ENCODE assay signal across 1 cellular context in the genomic region with DNA sequence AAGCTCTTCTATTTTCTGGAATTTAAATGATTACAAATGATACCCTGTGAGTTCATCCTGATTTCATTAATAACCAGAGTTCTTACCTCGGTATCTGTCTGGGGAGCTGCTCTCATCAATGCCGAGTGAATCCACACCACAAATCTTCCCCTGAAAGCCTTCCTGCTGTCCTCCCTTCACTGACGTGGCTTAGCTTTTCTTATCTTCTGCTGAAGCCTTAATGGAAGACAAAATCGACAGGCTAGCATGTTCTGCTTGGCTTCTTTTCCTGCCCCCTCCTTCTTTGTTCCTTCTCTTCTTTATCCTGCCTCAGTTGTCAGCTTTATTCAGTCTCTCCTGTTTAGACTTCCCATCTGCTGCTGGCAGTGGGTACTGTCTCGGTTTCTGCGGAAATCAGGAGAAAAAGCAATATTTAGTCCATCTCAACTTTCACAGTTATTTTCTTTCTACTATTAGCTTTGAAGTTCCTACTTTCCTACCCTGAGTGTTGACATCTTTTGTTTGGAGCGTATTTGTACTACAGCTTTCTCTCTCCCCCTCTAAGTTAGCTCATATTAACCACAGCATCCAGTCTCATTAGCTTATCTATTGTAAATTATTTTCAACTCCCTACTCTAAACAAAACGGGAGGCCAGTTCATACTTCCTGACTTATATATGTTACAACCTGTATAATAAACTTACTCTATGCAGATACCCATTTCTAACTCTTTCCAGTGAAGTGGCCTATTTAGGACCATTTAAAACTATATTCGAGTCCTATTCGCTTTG.
TF ChIP-seq lines count a peak whose summit lies in the region.

No MANE protein-coding gene starts in this region.

TF ChIP-seq in IMR-90, 13 proteins besides CTCF, POLR2A, EP300 and RAD21 (continued from another document):
- no peak for TF ChIP-seq RFX5 (IDR thresholded peaks at IDR 0.05; ENCODE audit: low read depth, low read length)
- TF ChIP-seq MXI1 (IDR thresholded peaks at IDR 0.05; ENCODE audit: borderline replicate concordance, low read depth, low read length) = no peak
- TF ChIP-seq CEBPB (IDR thresholded peaks at IDR 0.05; ENCODE audit: low read depth, low read length) = no peak
- TF ChIP-seq, protein P1, sequence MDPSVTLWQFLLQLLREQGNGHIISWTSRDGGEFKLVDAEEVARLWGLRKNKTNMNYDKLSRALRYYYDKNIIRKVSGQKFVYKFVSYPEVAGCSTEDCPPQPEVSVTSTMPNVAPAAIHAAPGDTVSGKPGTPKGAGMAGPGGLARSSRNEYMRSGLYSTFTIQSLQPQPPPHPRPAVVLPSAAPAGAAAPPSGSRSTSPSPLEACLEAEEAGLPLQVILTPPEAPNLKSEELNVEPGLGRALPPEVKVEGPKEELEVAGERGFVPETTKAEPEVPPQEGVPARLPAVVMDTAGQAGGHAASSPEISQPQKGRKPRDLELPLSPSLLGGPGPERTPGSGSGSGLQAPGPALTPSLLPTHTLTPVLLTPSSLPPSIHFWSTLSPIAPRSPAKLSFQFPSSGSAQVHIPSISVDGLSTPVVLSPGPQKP (IDR thresholded peaks at IDR 0.05; ENCODE audit: borderline replicate concordance, low read depth, low read length) = no peak
- TF ChIP-seq MAFK (IDR thresholded peaks at IDR 0.05; ENCODE audit: low read depth, low read length) = no peak
- TF ChIP-seq MAZ (IDR thresholded peaks at IDR 0.05; ENCODE audit: borderline replicate concordance, low read depth, low read length) = no peak
